ENCODE assay signal across 8 cellular contexts in genomic region chr1:202811296-202812175, GRCh38. TPM values are rescaled to one million over a fixed set of nuclear protein-coding genes. Genes with fewer than 3 reads are reported as not detected.
DNase-seq lines count a peak whose midpoint lies in the region; ATAC-seq and TF ChIP-seq lines count a peak whose summit lies in the region.

No MANE protein-coding gene starts in this region.

- H3K9me3 ChIP-seq in T-helper 17 cell (ENCODE audit: control insufficient read depth, low read length, poor library complexity, severe bottlenecking), result no peaks in the 10 kb centered on the region
- H3K9me3 ChIP-seq in upper lobe of right lung, result no peaks in the 10 kb centered on the region

- H3K4me1 Mint-ChIP-seq in T-helper 17 cell (peaks cover 28% of the 10 kb centered on the region), mesothelial cell of epicardium (peaks cover 32% of the 10 kb centered on the region)

- peak in 2 of 3 donors; percentile 16 to 19 for DNase-seq in T-helper 17 cell
- peak; percentile 13 for DNase-seq in effector CD4-positive, alpha-beta T cell
- peak in 1 of 2 experiments; percentile 52 for DNase-seq in mesothelial cell of epicardium (ENCODE audit: low spot score in 2 of 2, unreplicated experiment in 2 of 2)
- DNase-seq in upper lobe of right lung, result no peak
- no peak for DNase-seq in globus pallidus (ENCODE audit: low spot score)
- no peak for DNase-seq in NCI-H2196 treated with DMSO at 0.1 percent for 48 hours (lab: John Stamatoyannopoulos, UW; ENCODE audit: unreplicated experiment)

- H3K4me3 Mint-ChIP-seq in T-helper 17 cell (peak overlapping the region; percentile 96), mesothelial cell of epicardium (peak overlapping the region; percentile 83)

- H3K4me3 ChIP-seq in GM12875 (ENCODE audit: low read depth, low read length), result peak overlapping the region; percentile 57
- H3K4me3 ChIP-seq in upper lobe of right lung, result peak overlapping the region; percentile 66

- no peaks in the 10 kb centered on the region for H3K27me3 ChIP-seq in upper lobe of right lung

- H3K36me3 Mint-ChIP-seq in T-helper 17 cell (ENCODE audit: low read depth) (peaks cover 4% of the 10 kb centered on the region), mesothelial cell of epicardium (no peaks in the 10 kb centered on the region)

- no peaks in the 10 kb centered on the region for H3K9me3 Mint-ChIP-seq in mesothelial cell of epicardium

- peak overlapping the region; percentile 80 for H3K27ac Mint-ChIP-seq in T-helper 17 cell
- H3K27ac Mint-ChIP-seq in mesothelial cell of epicardium, result peak overlapping the region; percentile 97

- H3K27ac ChIP-seq in upper lobe of right lung, result peak overlapping the region; percentile 87

- H3K36me3 ChIP-seq in upper lobe of right lung, result no peaks in the 10 kb centered on the region

- peak; percentile 21 for ATAC-seq in HG02571 (IDR thresholded peaks at IDR 0.05; ENCODE audit: unreplicated experiment)
- ATAC-seq in T-helper 17 cell, result peak; percentile 10
- no peak for ATAC-seq in upper lobe of right lung

- no peak for TF ChIP-seq CTCF in GM12875 (IDR thresholded peaks at IDR 0.05; ENCODE audit: borderline replicate concordance, insufficient read depth, low read depth, low read length)
- TF ChIP-seq CTCF in mesothelial cell of epicardium (IDR thresholded peaks at IDR 0.05; ENCODE audit: unreplicated experiment), result no peak
- no peak for TF ChIP-seq CTCF in upper lobe of right lung (IDR thresholded peaks at IDR 0.05)

- intact Hi-C loops in upper lobe of right lung (cut with DNase I), result loop anchor here (10.0 kb wide), 1 partner anchor 63 kb away; no protein-coding TSS in a partner anchor

- H3K27me3 Mint-ChIP-seq in T-helper 17 cell (peaks cover 4% of the 10 kb centered on the region), mesothelial cell of epicardium (ENCODE audit: low read depth) (no peaks in the 10 kb centered on the region)

- peaks cover 18% of the 10 kb centered on the region for H3K4me1 ChIP-seq in upper lobe of right lung

RNA-seq across cellular contexts. Expression of gene PCAT6, which starts 0.8 kb away (rescaled TPM):
- total RNA-seq in T-helper 17 cell, result under 1 TPM in 1 of 2 donors, not detected in 1; 0.97 TPM
- 9.9 to 10.6 TPM (median 9.9 TPM) in 3 replicates for total RNA-seq in mesothelial cell of epicardium
- total RNA-seq in upper lobe of right lung, result 0.81 TPM

RNA-seq across cellular contexts. Expression of gene KDM5B, which starts 3.3 kb away (rescaled TPM):
- total RNA-seq in T-helper 17 cell, result 10 to 100 TPM; 64.2 to 76.2 TPM
- 230 to 265 TPM (median 260 TPM) in 3 replicates for total RNA-seq in mesothelial cell of epicardium
- total RNA-seq in upper lobe of right lung, result 57.3 TPM

Comparison
In these comparisons a context has a peak if more than half of its experiments do, and no peak if none do; other contexts are left out.
1. DNase-seq: peak in T-helper 17 cell (2 of 3) and effector CD4-positive, alpha-beta T cell (single experiment); none in upper lobe of right lung (single experiment), globus pallidus (single experiment) and NCI-H2196 treated with DMSO at 0.1 percent for 48 hours (single experiment).